30 cellular contexts compared by ENCODE assay signal in genomic region chr13:73667756-73668155, GRCh38.
"Had no signal": no experiment of that assay in that cellular context is flagged by ENCODE, and none has a peak within 500 bp of the region (broad histone marks: within the 10 kb centered on the region; RNA-seq: fewer than 3 reads in every experiment).

No MANE protein-coding gene starts in this region.

- H3K27me3 Mint-ChIP-seq: activated CD4-positive, alpha-beta T cell treated with anti-CD3 and anti-CD28 coated beads for 36 hours had no signal

- H3K27ac ChIP-seq: colonic mucosa, epithelial cell of prostate, esophagus squamous epithelium, gastrocnemius medialis, lower lobe of right lung, neutrophil, ovary, prostate gland, spleen, thoracic aorta, vagina had no signal

- ATAC-seq: activated CD4-positive, alpha-beta T cell treated with anti-CD3 and anti-CD28 coated beads for 36 hours; activated naive CD4-positive, alpha-beta T cell treated with anti-CD3 and anti-CD28 coated beads, Interleukin-2, amount 50 U/mL, for 72 hours; activated T-cell treated with anti-CD3 and anti-CD28 coated beads, Interleukin-2, amount 50 U/mL, for 72 hours; gastrocnemius medialis; left colon; lower lobe of right lung; stimulated activated naive CD8-positive, alpha-beta T cell treated with anti-CD3 and anti-CD28 coated beads, Interleukin-15, Interleukin-2, amounts not matched to agents 100 U/mL and 50 U/mL, for 24 hours had no signal

- H3K36me3 ChIP-seq: colonic mucosa, esophagus squamous epithelium, gastrocnemius medialis, lower lobe of right lung, neutrophil, ovary, prostate gland, spleen, thoracic aorta, vagina had no signal

- H3K4me1 Mint-ChIP-seq: activated CD4-positive, alpha-beta T cell treated with anti-CD3 and anti-CD28 coated beads for 36 hours; naive B cell; nephron progenitor cell had no signal

- H3K4me1 ChIP-seq: colonic mucosa, gastrocnemius medialis, lower lobe of right lung, prostate gland, spleen had no signal

- H3K27ac Mint-ChIP-seq: activated CD4-positive, alpha-beta T cell treated with anti-CD3 and anti-CD28 coated beads for 36 hours; activated naive CD4-positive, alpha-beta T cell treated with anti-CD3 and anti-CD28 coated beads, Interleukin-2, amount 50 U/mL, for 72 hours; activated T-cell treated with anti-CD3 and anti-CD28 coated beads, Interleukin-2, amount 50 U/mL, for 72 hours; naive B cell; nephron progenitor cell; T-helper 2 cell treated with Interferon-gamma antibody and Interleukin-4, amounts not matched to agents 5 μg/mL and 100 μg/mL, for 36 hours had no signal

- H3K9me3 Mint-ChIP-seq: naive B cell; nephron progenitor cell; T-helper 2 cell treated with Interferon-gamma antibody and Interleukin-4, amounts not matched to agents 5 μg/mL and 100 μg/mL, for 36 hours had no signal

- H3K36me3 Mint-ChIP-seq: activated naive CD4-positive, alpha-beta T cell treated with anti-CD3 and anti-CD28 coated beads, Interleukin-2, amount 50 U/mL, for 72 hours; naive B cell had no signal

- H3K9me3 ChIP-seq: colonic mucosa, esophagus squamous epithelium, gastrocnemius medialis, lower lobe of right lung, neutrophil, ovary, prostate gland, spleen, thoracic aorta, vagina had no signal

- H3K27me3 ChIP-seq: colonic mucosa, esophagus squamous epithelium, gastrocnemius medialis, neutrophil, ovary, spleen, vagina had no signal

- H3K4me3 Mint-ChIP-seq: activated CD4-positive, alpha-beta T cell treated with anti-CD3 and anti-CD28 coated beads for 36 hours; activated T-cell treated with anti-CD3 and anti-CD28 coated beads, Interleukin-2, amount 50 U/mL, for 72 hours; naive B cell; nephron progenitor cell; T-helper 2 cell treated with Interferon-gamma antibody and Interleukin-4, amounts not matched to agents 5 μg/mL and 100 μg/mL, for 36 hours had no signal

- H3K4me3 ChIP-seq: colonic mucosa, esophagus squamous epithelium, gastrocnemius medialis, lower lobe of right lung, ovary, prostate gland, spleen, thoracic aorta, vagina had no signal

- DNase-seq: activated CD4-positive, alpha-beta T cell treated with anti-CD3 and anti-CD28 coated beads for 36 hours; activated CD4-positive, CD25-positive, alpha-beta regulatory T cell; activated naive CD4-positive, alpha-beta T cell; activated T-cell treated with anti-CD3 and anti-CD28 coated beads for 4 hours; activated T-cell treated with anti-CD3 and anti-CD28 coated beads, Interleukin-2, amount 50 U/mL, for 72 hours; cerebellar nuclear complex; colonic mucosa; effector CD8-positive, alpha-beta T cell; esophagus squamous epithelium; gastrocnemius medialis; glutamatergic neuron; hippocampal formation; left colon; lower lobe of right lung; naive B cell; nephron progenitor cell; ovary; retina; spleen; stimulated activated CD4-positive, alpha-beta T cell treated with anti-CD3 and anti-CD28 coated beads, Interleukin-2, amount 100 ng/mL, for 48 hours; stimulated activated naive CD8-positive, alpha-beta T cell treated with anti-CD3 and anti-CD28 coated beads, Interleukin-15, Interleukin-2, amounts not matched to agents 100 U/mL and 50 U/mL, for 24 hours; T-helper 1 cell; trophoblast cell had no signal
